In genomic region chr5:169006206-169006605, GRCh38 we compare ENCODE assay signal across 22 cellular contexts.
"Had no signal": no experiment of that assay in that cellular context is flagged by ENCODE, and none has a peak within 500 bp of the region (broad histone marks: within the 10 kb centered on the region; RNA-seq: fewer than 3 reads in every experiment).

No MANE protein-coding gene starts in this region.

- H3K4me1 ChIP-seq: body of pancreas had no signal

- H3K4me3 Mint-ChIP-seq: activated CD4-positive, alpha-beta memory T cell treated with anti-CD3 and anti-CD28 coated beads for 36 hours; activated CD8-positive, alpha-beta memory T cell treated with anti-CD3 and anti-CD28 coated beads, Interleukin-2, amount 10 ng/mL, durations not matched to agents 7 days and 5 days; activated naive CD8-positive, alpha-beta T cell treated with anti-CD3 and anti-CD28 coated beads for 36 hours; activated T-helper 17 cell treated with anti-CD3 and anti-CD28 coated beads, Interleukin-2, amount 50 U/mL, for 72 hours; natural killer cell; stimulated activated effector memory CD8-positive, alpha-beta T cell treated with anti-CD3 and anti-CD28 coated beads, Interleukin-12 subunit alpha, Interleukin-12 subunit beta, amount 100 ng/mL, for 72 hours; T-cell; WTC11 had no signal

- H3K4me3 ChIP-seq: body of pancreas, gastroesophageal sphincter, sigmoid colon, tibial nerve had no signal

- DNase-seq: activated CD4-positive, alpha-beta memory T cell treated with anti-CD3 and anti-CD28 coated beads for 36 hours; activated CD4-positive, alpha-beta T cell treated with anti-CD3 and anti-CD28 coated beads for 4 hours; activated CD8-positive, alpha-beta memory T cell treated with anti-CD3 and anti-CD28 coated beads, Interleukin-2, amount 10 ng/mL, durations not matched to agents 7 days and 5 days; activated naive CD4-positive, alpha-beta T cell; activated naive CD8-positive, alpha-beta T cell treated with anti-CD3 and anti-CD28 coated beads for 36 hours; amniotic stem cell; body of pancreas; cortex of kidney; left cardiac atrium; natural killer cell; nucleus accumbens; posterior cingulate gyrus; sigmoid colon; stimulated activated CD4-positive, alpha-beta T cell treated with anti-CD3 and anti-CD28 coated beads, Interleukin-4, amount 100 ng/mL, for 24 hours; T-cell had no signal

- FAIRE-seq: endometrium, urothelium cell line had no signal

- H3K9me3 ChIP-seq: body of pancreas, gastroesophageal sphincter, sigmoid colon, tibial nerve had no signal

- ATAC-seq: activated CD8-positive, alpha-beta memory T cell treated with anti-CD3 and anti-CD28 coated beads, Interleukin-2, amount 10 ng/mL, durations not matched to agents 7 days and 5 days; activated T-helper 17 cell treated with anti-CD3 and anti-CD28 coated beads, Interleukin-2, amount 50 U/mL, for 72 hours; body of pancreas; gastroesophageal sphincter; left cardiac atrium; natural killer cell; stimulated activated effector memory CD8-positive, alpha-beta T cell treated with anti-CD3 and anti-CD28 coated beads, Interleukin-12 subunit alpha, Interleukin-12 subunit beta, amount 100 ng/mL, for 72 hours; T-cell; WTC11 had no signal

- H3K36me3 Mint-ChIP-seq: activated CD4-positive, alpha-beta memory T cell treated with anti-CD3 and anti-CD28 coated beads for 36 hours; activated CD8-positive, alpha-beta memory T cell treated with anti-CD3 and anti-CD28 coated beads, Interleukin-2, amount 10 ng/mL, durations not matched to agents 7 days and 5 days; activated naive CD8-positive, alpha-beta T cell treated with anti-CD3 and anti-CD28 coated beads for 36 hours; natural killer cell; stimulated activated effector memory CD8-positive, alpha-beta T cell treated with anti-CD3 and anti-CD28 coated beads, Interleukin-12 subunit alpha, Interleukin-12 subunit beta, amount 100 ng/mL, for 72 hours; T-cell; WTC11 had no signal

- H3K36me3 ChIP-seq: gastroesophageal sphincter, sigmoid colon, tibial nerve had no signal

- H3K4me1 Mint-ChIP-seq: activated CD8-positive, alpha-beta memory T cell treated with anti-CD3 and anti-CD28 coated beads, Interleukin-2, amount 10 ng/mL, durations not matched to agents 7 days and 5 days; activated naive CD8-positive, alpha-beta T cell treated with anti-CD3 and anti-CD28 coated beads for 36 hours; activated T-helper 17 cell treated with anti-CD3 and anti-CD28 coated beads, Interleukin-2, amount 50 U/mL, for 72 hours; natural killer cell; stimulated activated effector memory CD8-positive, alpha-beta T cell treated with anti-CD3 and anti-CD28 coated beads, Interleukin-12 subunit alpha, Interleukin-12 subunit beta, amount 100 ng/mL, for 72 hours; T-cell had no signal

- H3K9me3 Mint-ChIP-seq: activated CD4-positive, alpha-beta memory T cell treated with anti-CD3 and anti-CD28 coated beads for 36 hours; activated naive CD8-positive, alpha-beta T cell treated with anti-CD3 and anti-CD28 coated beads for 36 hours; activated T-helper 17 cell treated with anti-CD3 and anti-CD28 coated beads, Interleukin-2, amount 50 U/mL, for 72 hours; natural killer cell; stimulated activated effector memory CD8-positive, alpha-beta T cell treated with anti-CD3 and anti-CD28 coated beads, Interleukin-12 subunit alpha, Interleukin-12 subunit beta, amount 100 ng/mL, for 72 hours; T-cell; WTC11 had no signal

- H3K27me3 ChIP-seq: body of pancreas, gastroesophageal sphincter, sigmoid colon, tibial nerve had no signal

- H3K27ac Mint-ChIP-seq: activated CD4-positive, alpha-beta memory T cell treated with anti-CD3 and anti-CD28 coated beads for 36 hours; activated CD8-positive, alpha-beta memory T cell treated with anti-CD3 and anti-CD28 coated beads, Interleukin-2, amount 10 ng/mL, durations not matched to agents 7 days and 5 days; activated naive CD8-positive, alpha-beta T cell treated with anti-CD3 and anti-CD28 coated beads for 36 hours; activated T-helper 17 cell treated with anti-CD3 and anti-CD28 coated beads, Interleukin-2, amount 50 U/mL, for 72 hours; natural killer cell; stimulated activated effector memory CD8-positive, alpha-beta T cell treated with anti-CD3 and anti-CD28 coated beads, Interleukin-12 subunit alpha, Interleukin-12 subunit beta, amount 100 ng/mL, for 72 hours; T-cell; WTC11 had no signal

- H3K27ac ChIP-seq: body of pancreas, gastroesophageal sphincter, sigmoid colon, tibial nerve had no signal
